1 cellular context compared by ENCODE assay signal in genomic region chr22:37062366-37062655, GRCh38.
TF ChIP-seq lines count a peak whose summit lies in the region.

No MANE protein-coding gene starts in this region.

TF ChIP-seq in K562, 482 proteins besides CTCF, POLR2A, EP300 and RAD21:
- TF ChIP-seq PCBP2 (IDR thresholded peaks at IDR 0.05; ENCODE audit: low read depth, low read length, poor library complexity, severe bottlenecking), result no peak
- 0 out of 2 replicates have a peak, but pooled peaks have one; percentile 15 for TF ChIP-seq EGR1 (conservative IDR thresholded peaks at IDR 0.05)
